Comparison of ENCODE assay signal across 1 cellular context in the genomic region with DNA sequence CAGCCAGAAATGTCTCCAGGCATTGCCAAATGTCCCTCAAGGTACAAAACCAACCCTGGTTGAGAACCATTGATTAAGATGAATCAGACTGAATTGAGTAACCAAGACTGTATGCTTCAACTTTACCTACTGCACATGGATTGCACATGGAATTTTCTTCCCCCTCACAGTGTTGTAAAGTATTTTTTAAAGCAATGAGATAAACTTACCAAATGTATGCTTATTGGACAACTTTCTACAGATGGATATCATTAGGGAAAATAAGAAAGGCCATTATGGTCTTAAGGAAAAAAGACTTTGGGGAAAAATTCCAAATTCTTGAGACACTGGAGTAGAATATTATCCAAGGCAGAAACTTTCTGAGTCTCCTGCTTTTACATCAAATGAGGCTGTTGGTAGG.
TF ChIP-seq lines count a peak whose summit lies in the region.

No MANE protein-coding gene starts in this region.

TF ChIP-seq in K562, 482 proteins besides CTCF, POLR2A, EP300 and RAD21:
- TF ChIP-seq, protein P1, sequence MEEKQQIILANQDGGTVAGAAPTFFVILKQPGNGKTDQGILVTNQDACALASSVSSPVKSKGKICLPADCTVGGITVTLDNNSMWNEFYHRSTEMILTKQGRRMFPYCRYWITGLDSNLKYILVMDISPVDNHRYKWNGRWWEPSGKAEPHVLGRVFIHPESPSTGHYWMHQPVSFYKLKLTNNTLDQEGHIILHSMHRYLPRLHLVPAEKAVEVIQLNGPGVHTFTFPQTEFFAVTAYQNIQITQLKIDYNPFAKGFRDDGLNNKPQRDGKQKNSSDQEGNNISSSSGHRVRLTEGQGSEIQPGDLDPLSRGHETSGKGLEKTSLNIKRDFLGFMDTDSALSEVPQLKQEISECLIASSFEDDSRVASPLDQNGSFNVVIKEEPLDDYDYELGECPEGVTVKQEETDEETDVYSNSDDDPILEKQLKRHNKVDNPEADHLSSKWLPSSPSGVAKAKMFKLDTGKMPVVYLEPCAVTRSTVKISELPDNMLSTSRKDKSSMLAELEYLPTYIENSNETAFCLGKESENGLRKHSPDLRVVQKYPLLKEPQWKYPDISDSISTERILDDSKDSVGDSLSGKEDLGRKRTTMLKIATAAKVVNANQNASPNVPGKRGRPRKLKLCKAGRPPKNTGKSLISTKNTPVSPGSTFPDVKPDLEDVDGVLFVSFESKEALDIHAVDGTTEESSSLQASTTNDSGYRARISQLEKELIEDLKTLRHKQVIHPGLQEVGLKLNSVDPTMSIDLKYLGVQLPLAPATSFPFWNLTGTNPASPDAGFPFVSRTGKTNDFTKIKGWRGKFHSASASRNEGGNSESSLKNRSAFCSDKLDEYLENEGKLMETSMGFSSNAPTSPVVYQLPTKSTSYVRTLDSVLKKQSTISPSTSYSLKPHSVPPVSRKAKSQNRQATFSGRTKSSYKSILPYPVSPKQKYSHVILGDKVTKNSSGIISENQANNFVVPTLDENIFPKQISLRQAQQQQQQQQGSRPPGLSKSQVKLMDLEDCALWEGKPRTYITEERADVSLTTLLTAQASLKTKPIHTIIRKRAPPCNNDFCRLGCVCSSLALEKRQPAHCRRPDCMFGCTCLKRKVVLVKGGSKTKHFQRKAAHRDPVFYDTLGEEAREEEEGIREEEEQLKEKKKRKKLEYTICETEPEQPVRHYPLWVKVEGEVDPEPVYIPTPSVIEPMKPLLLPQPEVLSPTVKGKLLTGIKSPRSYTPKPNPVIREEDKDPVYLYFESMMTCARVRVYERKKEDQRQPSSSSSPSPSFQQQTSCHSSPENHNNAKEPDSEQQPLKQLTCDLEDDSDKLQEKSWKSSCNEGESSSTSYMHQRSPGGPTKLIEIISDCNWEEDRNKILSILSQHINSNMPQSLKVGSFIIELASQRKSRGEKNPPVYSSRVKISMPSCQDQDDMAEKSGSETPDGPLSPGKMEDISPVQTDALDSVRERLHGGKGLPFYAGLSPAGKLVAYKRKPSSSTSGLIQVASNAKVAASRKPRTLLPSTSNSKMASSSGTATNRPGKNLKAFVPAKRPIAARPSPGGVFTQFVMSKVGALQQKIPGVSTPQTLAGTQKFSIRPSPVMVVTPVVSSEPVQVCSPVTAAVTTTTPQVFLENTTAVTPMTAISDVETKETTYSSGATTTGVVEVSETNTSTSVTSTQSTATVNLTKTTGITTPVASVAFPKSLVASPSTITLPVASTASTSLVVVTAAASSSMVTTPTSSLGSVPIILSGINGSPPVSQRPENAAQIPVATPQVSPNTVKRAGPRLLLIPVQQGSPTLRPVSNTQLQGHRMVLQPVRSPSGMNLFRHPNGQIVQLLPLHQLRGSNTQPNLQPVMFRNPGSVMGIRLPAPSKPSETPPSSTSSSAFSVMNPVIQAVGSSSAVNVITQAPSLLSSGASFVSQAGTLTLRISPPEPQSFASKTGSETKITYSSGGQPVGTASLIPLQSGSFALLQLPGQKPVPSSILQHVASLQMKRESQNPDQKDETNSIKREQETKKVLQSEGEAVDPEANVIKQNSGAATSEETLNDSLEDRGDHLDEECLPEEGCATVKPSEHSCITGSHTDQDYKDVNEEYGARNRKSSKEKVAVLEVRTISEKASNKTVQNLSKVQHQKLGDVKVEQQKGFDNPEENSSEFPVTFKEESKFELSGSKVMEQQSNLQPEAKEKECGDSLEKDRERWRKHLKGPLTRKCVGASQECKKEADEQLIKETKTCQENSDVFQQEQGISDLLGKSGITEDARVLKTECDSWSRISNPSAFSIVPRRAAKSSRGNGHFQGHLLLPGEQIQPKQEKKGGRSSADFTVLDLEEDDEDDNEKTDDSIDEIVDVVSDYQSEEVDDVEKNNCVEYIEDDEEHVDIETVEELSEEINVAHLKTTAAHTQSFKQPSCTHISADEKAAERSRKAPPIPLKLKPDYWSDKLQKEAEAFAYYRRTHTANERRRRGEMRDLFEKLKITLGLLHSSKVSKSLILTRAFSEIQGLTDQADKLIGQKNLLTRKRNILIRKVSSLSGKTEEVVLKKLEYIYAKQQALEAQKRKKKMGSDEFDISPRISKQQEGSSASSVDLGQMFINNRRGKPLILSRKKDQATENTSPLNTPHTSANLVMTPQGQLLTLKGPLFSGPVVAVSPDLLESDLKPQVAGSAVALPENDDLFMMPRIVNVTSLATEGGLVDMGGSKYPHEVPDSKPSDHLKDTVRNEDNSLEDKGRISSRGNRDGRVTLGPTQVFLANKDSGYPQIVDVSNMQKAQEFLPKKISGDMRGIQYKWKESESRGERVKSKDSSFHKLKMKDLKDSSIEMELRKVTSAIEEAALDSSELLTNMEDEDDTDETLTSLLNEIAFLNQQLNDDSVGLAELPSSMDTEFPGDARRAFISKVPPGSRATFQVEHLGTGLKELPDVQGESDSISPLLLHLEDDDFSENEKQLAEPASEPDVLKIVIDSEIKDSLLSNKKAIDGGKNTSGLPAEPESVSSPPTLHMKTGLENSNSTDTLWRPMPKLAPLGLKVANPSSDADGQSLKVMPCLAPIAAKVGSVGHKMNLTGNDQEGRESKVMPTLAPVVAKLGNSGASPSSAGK (IDR thresholded peaks at IDR 0.05) = peak; percentile 44
- TF ChIP-seq CEBPG (CRISPR knock-in tag; IDR thresholded peaks at IDR 0.05) (no peak), CEBPG (tag; conservative IDR thresholded peaks at IDR 0.05 in 1 of 2, IDR thresholded peaks at IDR 0.05 in 1 of 2) (0 out of 4 replicates have a peak, but pooled peaks of 1 of the 2 experiments have one; percentile 24), FUS (optimal IDR thresholded peaks at IDR 0.05; ENCODE audit: low read depth, low read length) (no peak)
